Comparison of ENCODE assay signal across 17 cellular contexts in genomic region chr2:212402316-212402715, GRCh38.
DNase-seq lines count a peak whose midpoint lies in the region; ATAC-seq and TF ChIP-seq lines count a peak whose summit lies in the region.
"Had no signal": no experiment of that assay in that cellular context is flagged by ENCODE, and none has a peak within 500 bp of the region (broad histone marks: within the 10 kb centered on the region; RNA-seq: fewer than 3 reads in every experiment).

No MANE protein-coding gene starts in this region.

- no peaks in the 10 kb centered on the region for H3K9me3 ChIP-seq in RWPE2 (ENCODE audit: severe bottlenecking)
- H3K9me3 ChIP-seq: BLaER1 had no signal

- DNase-seq in AG10803 (ENCODE audit: low read depth) (no peak), HFFc6 (no peak), RWPE2 (ENCODE audit: low spot score) (no peak), foreskin keratinocyte (no peak)
- DNase-seq in activated CD8-positive, alpha-beta T cell treated with anti-CD3 and anti-CD28 coated beads for 36 hours = no peak
- no peak for DNase-seq in activated CD4-positive, alpha-beta memory T cell treated with anti-CD3 and anti-CD28 coated beads, Interleukin-2, amount 10 ng/mL, durations not matched to agents 7 days and 5 days
- DNase-seq: DMS153, EL, H7, NCI-H1105, NCI-H1694 treated with DMSO at 0.1 percent for 48 hours, NCI-H774, SIG-M5, SW 1271 had no signal

- H3K27ac ChIP-seq in RWPE2 (ENCODE audit: poor library complexity, severe bottlenecking) = no peak overlapping the region
- H3K27ac ChIP-seq in foreskin keratinocyte = no peak overlapping the region
- H3K27ac ChIP-seq: BLaER1 had no signal

- no peaks in the 10 kb centered on the region for H3K36me3 ChIP-seq in RWPE2 (ENCODE audit: low read depth)
- H3K36me3 ChIP-seq: BLaER1 had no signal

- TF ChIP-seq CTCF in AG10803 (conservative IDR thresholded peaks at IDR 0.05; ENCODE audit: low read length) (0 out of 2 replicates have a peak, but pooled peaks have one; percentile 19), HFFc6 (IDR thresholded peaks at IDR 0.05) (peak; percentile 26; the same call in 1 of the 2 replicates), RWPE2 (IDR thresholded peaks at IDR 0.05; ENCODE audit: poor library complexity, severe bottlenecking) (peak; percentile 29), foreskin keratinocyte (conservative IDR thresholded peaks at IDR 0.05) (peak; percentile 31)
- TF ChIP-seq CTCF in activated CD8-positive, alpha-beta T cell treated with anti-CD3 and anti-CD28 coated beads for 36 hours (IDR thresholded peaks at IDR 0.05) = no peak

- no peaks in the 10 kb centered on the region for H3K27me3 ChIP-seq in RWPE2 (ENCODE audit: insufficient read depth, poor library complexity, severe bottlenecking)
- no peaks in the 10 kb centered on the region for H3K27me3 ChIP-seq in foreskin keratinocyte
- H3K27me3 ChIP-seq: BLaER1 had no signal

- CTCF ChIA-PET in activated CD8-positive, alpha-beta T cell treated with anti-CD3 and anti-CD28 coated beads for 36 hours (lab: Charles Lee) = no interaction called here
- CTCF ChIA-PET in activated CD4-positive, alpha-beta memory T cell treated with anti-CD3 and anti-CD28 coated beads, Interleukin-2, amount 10 ng/mL, durations not matched to agents 7 days and 5 days (lab: Charles Lee) = no interaction called here

- no peaks in the 10 kb centered on the region for H3K4me1 Mint-ChIP-seq in HFFc6 (ENCODE audit: low read depth)
- H3K4me1 Mint-ChIP-seq in activated CD8-positive, alpha-beta T cell treated with anti-CD3 and anti-CD28 coated beads for 36 hours (ENCODE audit: low read depth) = no peaks in the 10 kb centered on the region
- H3K4me1 Mint-ChIP-seq in activated CD4-positive, alpha-beta memory T cell treated with anti-CD3 and anti-CD28 coated beads, Interleukin-2, amount 10 ng/mL, durations not matched to agents 7 days and 5 days = no peaks in the 10 kb centered on the region
- H3K4me1 Mint-ChIP-seq: IgD-negative memory B cell had no signal

- H3K27me3 Mint-ChIP-seq in HFFc6 (ENCODE audit: insufficient read depth) = no peaks in the 10 kb centered on the region
- no peaks in the 10 kb centered on the region for H3K27me3 Mint-ChIP-seq in activated CD8-positive, alpha-beta T cell treated with anti-CD3 and anti-CD28 coated beads for 36 hours
- no peaks in the 10 kb centered on the region for H3K27me3 Mint-ChIP-seq in activated CD4-positive, alpha-beta memory T cell treated with anti-CD3 and anti-CD28 coated beads, Interleukin-2, amount 10 ng/mL, durations not matched to agents 7 days and 5 days
- H3K27me3 Mint-ChIP-seq: IgD-negative memory B cell had no signal

- 0 out of 3 replicates have a peak, but pooled peaks have one; percentile 40 for ATAC-seq in RWPE2 (ENCODE audit: low read depth)
- no peak for ATAC-seq in foreskin keratinocyte
- ATAC-seq in activated CD8-positive, alpha-beta T cell treated with anti-CD3 and anti-CD28 coated beads for 36 hours = no peak
- no peak for ATAC-seq in HG03460 (IDR thresholded peaks at IDR 0.05; ENCODE audit: unreplicated experiment)

- POLR2A ChIA-PET in activated CD8-positive, alpha-beta T cell treated with anti-CD3 and anti-CD28 coated beads for 36 hours (lab: Charles Lee) = no interaction called here
- POLR2A ChIA-PET in activated CD4-positive, alpha-beta memory T cell treated with anti-CD3 and anti-CD28 coated beads, Interleukin-2, amount 10 ng/mL, durations not matched to agents 7 days and 5 days (lab: Charles Lee) = no interaction called here

- no peaks in the 10 kb centered on the region for H3K4me1 ChIP-seq in RWPE2 (ENCODE audit: insufficient read depth, poor library complexity, severe bottlenecking)
- H3K4me1 ChIP-seq in foreskin keratinocyte = no peaks in the 10 kb centered on the region
- H3K4me1 ChIP-seq: BLaER1 had no signal

- no peaks in the 10 kb centered on the region; the same call in 1 of the 2 replicates for H3K9me3 Mint-ChIP-seq in HFFc6
- peaks cover 4% of the 10 kb centered on the region for H3K9me3 Mint-ChIP-seq in activated CD8-positive, alpha-beta T cell treated with anti-CD3 and anti-CD28 coated beads for 36 hours
- no peaks in the 10 kb centered on the region for H3K9me3 Mint-ChIP-seq in activated CD4-positive, alpha-beta memory T cell treated with anti-CD3 and anti-CD28 coated beads, Interleukin-2, amount 10 ng/mL, durations not matched to agents 7 days and 5 days

- no peak overlapping the region for H3K4me3 Mint-ChIP-seq in HFFc6
- no peak overlapping the region for H3K4me3 Mint-ChIP-seq in activated CD8-positive, alpha-beta T cell treated with anti-CD3 and anti-CD28 coated beads for 36 hours
- H3K4me3 Mint-ChIP-seq in activated CD4-positive, alpha-beta memory T cell treated with anti-CD3 and anti-CD28 coated beads, Interleukin-2, amount 10 ng/mL, durations not matched to agents 7 days and 5 days = no peak overlapping the region
- H3K4me3 Mint-ChIP-seq: IgD-negative memory B cell had no signal

- no peaks in the 10 kb centered on the region for H3K36me3 Mint-ChIP-seq in HFFc6 (ENCODE audit: low read depth)
- H3K36me3 Mint-ChIP-seq in activated CD8-positive, alpha-beta T cell treated with anti-CD3 and anti-CD28 coated beads for 36 hours (ENCODE audit: low read depth) = no peaks in the 10 kb centered on the region
- no peaks in the 10 kb centered on the region for H3K36me3 Mint-ChIP-seq in activated CD4-positive, alpha-beta memory T cell treated with anti-CD3 and anti-CD28 coated beads, Interleukin-2, amount 10 ng/mL, durations not matched to agents 7 days and 5 days (ENCODE audit: low read depth)
- H3K36me3 Mint-ChIP-seq: IgD-negative memory B cell had no signal

- no peak overlapping the region for H3K27ac Mint-ChIP-seq in HFFc6
- H3K27ac Mint-ChIP-seq in activated CD8-positive, alpha-beta T cell treated with anti-CD3 and anti-CD28 coated beads for 36 hours = no peak overlapping the region
- H3K27ac Mint-ChIP-seq in activated CD4-positive, alpha-beta memory T cell treated with anti-CD3 and anti-CD28 coated beads, Interleukin-2, amount 10 ng/mL, durations not matched to agents 7 days and 5 days = no peak overlapping the region
- H3K27ac Mint-ChIP-seq: IgD-negative memory B cell had no signal

- H3K4me3 ChIP-seq in AG10803 (ENCODE audit: low read length) = no peak overlapping the region
- no peak overlapping the region for H3K4me3 ChIP-seq in RWPE2 (ENCODE audit: severe bottlenecking)
- H3K4me3 ChIP-seq: BLaER1 had no signal

- intact Hi-C loops in activated CD8-positive, alpha-beta T cell treated with anti-CD3 and anti-CD28 coated beads for 36 hours (cut with micrococcal nuclease) = no loop called here
